ENCODE assay signal across 1 cellular context in the genomic region with DNA sequence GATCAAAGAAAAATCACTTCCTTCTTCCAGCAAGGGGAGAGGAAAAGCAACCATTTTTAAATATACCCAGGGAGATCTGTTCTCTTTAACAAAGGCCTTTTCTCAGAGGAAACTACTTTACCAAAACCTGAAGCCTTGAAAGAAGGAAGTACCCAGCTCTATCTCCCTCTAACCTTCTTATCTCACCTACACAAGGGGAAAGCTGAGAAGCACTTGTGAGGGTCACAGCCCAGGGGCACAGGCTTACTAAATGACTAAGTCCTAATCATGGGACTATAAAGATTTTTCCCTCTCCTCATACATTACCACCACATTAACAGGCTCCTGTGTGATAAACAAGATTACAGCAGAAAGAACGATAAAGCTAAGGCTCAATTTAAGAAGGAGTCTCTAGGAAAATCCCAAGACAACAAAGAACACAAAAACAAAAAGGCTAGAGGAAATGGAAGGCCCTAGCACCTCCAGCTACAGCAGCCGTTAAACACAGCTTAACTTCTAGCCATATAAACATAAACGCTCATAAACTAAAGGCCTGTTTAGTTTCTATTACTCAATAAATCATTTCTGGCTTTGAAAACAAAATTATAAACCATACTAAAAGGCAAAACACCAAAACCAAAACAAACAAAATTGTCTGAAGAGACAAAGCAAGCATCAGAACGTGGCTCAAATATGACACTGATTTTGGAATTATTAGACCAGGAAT.
TF ChIP-seq lines count a peak whose summit lies in the region.

No MANE protein-coding gene starts in this region.

TF ChIP-seq in HepG2, 621 proteins besides CTCF, POLR2A, EP300 and RAD21 (continued from another document):
- TF ChIP-seq, protein P1, sequence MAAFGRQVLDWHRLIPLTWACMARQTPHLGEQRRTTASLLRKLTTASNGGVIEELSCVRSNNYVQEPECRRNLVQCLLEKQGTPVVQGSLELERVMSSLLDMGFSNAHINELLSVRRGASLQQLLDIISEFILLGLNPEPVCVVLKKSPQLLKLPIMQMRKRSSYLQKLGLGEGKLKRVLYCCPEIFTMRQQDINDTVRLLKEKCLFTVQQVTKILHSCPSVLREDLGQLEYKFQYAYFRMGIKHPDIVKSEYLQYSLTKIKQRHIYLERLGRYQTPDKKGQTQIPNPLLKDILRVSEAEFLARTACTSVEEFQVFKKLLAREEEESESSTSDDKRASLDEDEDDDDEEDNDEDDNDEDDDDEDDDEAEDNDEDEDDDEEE (CRISPR knock-in tag; IDR thresholded peaks at IDR 0.05), result no peak
- TF ChIP-seq SATB2 (CRISPR knock-in tag; IDR thresholded peaks at IDR 0.05) (no peak), ZNF230 (CRISPR knock-in tag; IDR thresholded peaks at IDR 0.05) (no peak), JUN (CRISPR knock-in tag; IDR thresholded peaks at IDR 0.05) (no peak), ZBTB42 (CRISPR knock-in tag; IDR thresholded peaks at IDR 0.05) (no peak), ZNF234 (CRISPR knock-in tag; conservative IDR thresholded peaks at IDR 0.05) (no peak), TOPORS (CRISPR knock-in tag; IDR thresholded peaks at IDR 0.05) (no peak), ATF1 (CRISPR knock-in tag; IDR thresholded peaks at IDR 0.05) (no peak), ZNF263 (CRISPR knock-in tag; IDR thresholded peaks at IDR 0.05) (no peak)
- TF ChIP-seq, protein P2, sequence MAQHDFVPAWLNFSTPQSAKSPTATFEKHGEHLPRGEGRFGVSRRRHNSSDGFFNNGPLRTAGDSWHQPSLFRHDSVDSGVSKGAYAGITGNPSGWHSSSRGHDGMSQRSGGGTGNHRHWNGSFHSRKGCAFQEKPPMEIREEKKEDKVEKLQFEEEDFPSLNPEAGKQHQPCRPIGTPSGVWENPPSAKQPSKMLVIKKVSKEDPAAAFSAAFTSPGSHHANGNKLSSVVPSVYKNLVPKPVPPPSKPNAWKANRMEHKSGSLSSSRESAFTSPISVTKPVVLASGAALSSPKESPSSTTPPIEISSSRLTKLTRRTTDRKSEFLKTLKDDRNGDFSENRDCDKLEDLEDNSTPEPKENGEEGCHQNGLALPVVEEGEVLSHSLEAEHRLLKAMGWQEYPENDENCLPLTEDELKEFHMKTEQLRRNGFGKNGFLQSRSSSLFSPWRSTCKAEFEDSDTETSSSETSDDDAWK (CRISPR knock-in tag; IDR thresholded peaks at IDR 0.05), result no peak
- TF ChIP-seq, protein P3, sequence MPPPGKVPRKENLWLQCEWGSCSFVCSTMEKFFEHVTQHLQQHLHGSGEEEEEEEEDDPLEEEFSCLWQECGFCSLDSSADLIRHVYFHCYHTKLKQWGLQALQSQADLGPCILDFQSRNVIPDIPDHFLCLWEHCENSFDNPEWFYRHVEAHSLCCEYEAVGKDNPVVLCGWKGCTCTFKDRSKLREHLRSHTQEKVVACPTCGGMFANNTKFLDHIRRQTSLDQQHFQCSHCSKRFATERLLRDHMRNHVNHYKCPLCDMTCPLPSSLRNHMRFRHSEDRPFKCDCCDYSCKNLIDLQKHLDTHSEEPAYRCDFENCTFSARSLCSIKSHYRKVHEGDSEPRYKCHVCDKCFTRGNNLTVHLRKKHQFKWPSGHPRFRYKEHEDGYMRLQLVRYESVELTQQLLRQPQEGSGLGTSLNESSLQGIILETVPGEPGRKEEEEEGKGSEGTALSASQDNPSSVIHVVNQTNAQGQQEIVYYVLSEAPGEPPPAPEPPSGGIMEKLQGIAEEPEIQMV (CRISPR knock-in tag; IDR thresholded peaks at IDR 0.05; ENCODE audit: low read depth), result no peak
- TF ChIP-seq, protein P4, sequence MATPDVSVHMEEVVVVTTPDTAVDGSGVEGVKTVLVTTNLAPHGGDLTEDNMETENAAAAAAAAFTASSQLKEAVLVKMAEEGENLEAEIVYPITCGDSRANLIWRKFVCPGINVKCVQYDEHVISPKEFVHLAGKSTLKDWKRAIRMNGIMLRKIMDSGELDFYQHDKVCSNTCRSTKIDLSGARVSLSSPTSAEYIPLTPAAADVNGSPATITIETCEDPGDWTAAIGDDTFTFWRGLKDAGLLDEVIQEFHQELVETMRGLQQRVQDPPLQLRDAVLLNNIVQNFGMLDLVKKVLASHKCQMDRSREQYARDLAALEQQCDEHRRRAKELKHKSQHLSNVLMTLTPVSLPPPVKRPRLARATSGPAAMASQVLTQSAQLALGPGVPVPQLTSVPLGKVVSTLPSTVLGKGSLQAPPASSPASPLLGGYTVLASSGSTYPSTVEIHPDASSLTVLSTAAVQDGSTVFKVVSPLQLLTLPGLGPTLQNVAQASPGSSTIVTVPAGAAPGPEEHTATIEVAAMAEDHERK (CRISPR knock-in tag; IDR thresholded peaks at IDR 0.05; ENCODE audit: low read depth), result no peak
- TF ChIP-seq, protein P5, sequence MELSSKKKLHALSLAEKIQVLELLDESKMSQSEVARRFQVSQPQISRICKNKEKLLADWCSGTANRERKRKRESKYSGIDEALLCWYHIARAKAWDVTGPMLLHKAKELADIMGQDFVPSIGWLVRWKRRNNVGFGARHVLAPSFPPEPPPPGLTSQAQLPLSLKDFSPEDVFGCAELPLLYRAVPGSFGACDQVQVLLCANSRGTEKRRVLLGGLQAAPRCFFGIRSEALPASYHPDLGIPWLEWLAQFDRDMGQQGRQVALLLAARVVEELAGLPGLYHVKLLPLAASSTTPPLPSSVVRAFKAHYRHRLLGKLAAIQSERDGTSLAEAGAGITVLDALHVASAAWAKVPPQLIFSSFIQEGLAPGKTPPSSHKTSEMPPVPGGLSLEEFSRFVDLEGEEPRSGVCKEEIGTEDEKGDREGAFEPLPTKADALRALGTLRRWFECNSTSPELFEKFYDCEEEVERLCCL (CRISPR knock-in tag; IDR thresholded peaks at IDR 0.05; ENCODE audit: borderline replicate concordance), result no peak
